In the genomic region with DNA sequence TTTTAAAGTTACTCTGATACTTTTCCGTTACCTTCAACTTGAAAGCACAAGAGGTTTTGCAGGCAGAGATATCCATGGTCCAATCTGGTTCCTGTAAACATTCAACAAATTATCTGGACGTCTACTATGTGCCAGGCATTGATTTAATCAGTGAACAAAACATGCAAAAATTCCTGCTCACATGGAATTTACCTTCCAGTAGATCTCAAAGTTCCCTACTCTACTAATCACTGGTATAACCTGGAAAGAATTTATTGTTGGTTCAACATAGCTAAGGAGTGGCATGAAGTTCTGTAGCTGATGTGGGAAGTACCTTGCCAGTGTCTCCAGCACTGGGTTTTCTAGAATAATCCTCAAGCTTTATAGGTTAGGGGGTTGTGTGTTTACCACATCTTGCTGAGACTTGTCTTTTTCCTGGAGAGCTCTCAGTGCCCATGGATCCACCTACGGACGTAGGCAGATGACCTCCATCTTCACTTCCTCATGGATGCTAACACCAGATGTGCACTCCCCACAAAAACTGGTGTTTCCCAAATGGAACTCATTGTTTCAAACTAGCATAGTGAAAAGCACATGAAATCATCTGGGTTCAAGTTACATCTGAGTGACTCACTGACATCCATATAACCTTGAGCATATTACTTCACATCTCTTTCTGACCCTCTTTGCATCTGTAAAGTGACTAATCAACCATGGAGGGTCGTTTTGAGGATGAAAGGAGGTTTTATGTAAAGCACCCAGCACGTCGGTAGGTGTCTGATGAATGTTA, we compare ENCODE assay signal across 12 cellular contexts. TPM values are rescaled to one million over a fixed set of nuclear protein-coding genes. Genes with fewer than 3 reads are reported as not detected.
DNase-seq lines count a peak whose midpoint lies in the region; ATAC-seq, FAIRE-seq and TF ChIP-seq lines count a peak whose summit lies in the region.
"Had no signal": no experiment of that assay in that cellular context is flagged by ENCODE, and none has a peak within 500 bp of the region (broad histone marks: within the 10 kb centered on the region; RNA-seq: fewer than 3 reads in every experiment).

No MANE protein-coding gene starts in this region.

- no TSS peak for BruUV-seq in K562 (replicated peaks; lab: Mats Ljungman, UMichigan)

- DNase-seq in ACHN (peak; percentile 15), HS-5 (ENCODE audit: low read depth) (peak; percentile 74), K562 (ENCODE audit: extremely low read depth in 1 of 4, low spot score in 3 of 4) (no peak), kidney tubule cell (ENCODE audit: low spot score) (peak; percentile 70), HuH-7 (ENCODE audit: low spot score) (no peak), ovary (no peak)
- DNase-seq: activated CD8-positive, alpha-beta memory T cell treated with anti-CD3 and anti-CD28 coated beads, Interleukin-2, amount 50 U/mL, for 4 hours; AML-193; NCI-H446; T-helper 2 cell had no signal

- TF ChIP-seq EP300 in K562 (IDR thresholded peaks at IDR 0.05; ENCODE audit: low read length) (no peak), ovary (IDR thresholded peaks at IDR 0.05) (no peak)

- POLR2A ChIA-PET in K562 (lab: Yijun Ruan, JAX): interaction anchor here (0.6 kb wide), 1 partner anchor 42 kb away, joined by 3 read pairs; no protein-coding TSS in a partner anchor

- H3K27ac ChIP-seq in K562 (ENCODE audit: extremely low read depth, low read depth, low read length) (no peak overlapping the region; the same call in 2 of the 3 replicates), ovary (no peak overlapping the region)

- intact Hi-C loops in K562 (cut with micrococcal nuclease) (no loop called here), ovary (cut with DNase I) (no loop called here)

- H3K27me3 ChIP-seq in K562 (ENCODE audit: control insufficient read depth in 2 of 2, insufficient read depth in 2 of 2, low read length in 2 of 2) (peaks cover 15 to 18% of the 10 kb centered on the region in 2 experiments), ovary (no peaks in the 10 kb centered on the region)

- no peak for TF ChIP-seq RAD21 in K562 (CRISPR knock-in tag; conservative IDR thresholded peaks at IDR 0.05 in 1 of 2, IDR thresholded peaks at IDR 0.05 in 1 of 2)

- H3K4me3 ChIP-seq in K562: no peak overlapping the region
- no peak overlapping the region for H3K4me3 ChIP-seq in ovary

- no peak for FAIRE-seq in K562 (lab: Jason Lieb, UNC)

- no peak for TF ChIP-seq CTCF in K562 (IDR thresholded peaks at IDR 0.05 in 2 of 3, conservative IDR thresholded peaks at IDR 0.05 in 1 of 3; ENCODE audit: insufficient read depth in 2 of 3, low read depth in 1 of 3, low read length in 3 of 3)
- TF ChIP-seq CTCF in ovary (IDR thresholded peaks at IDR 0.05): no peak

- H3K4me1 ChIP-seq in K562 (replicated peaks in 1 of 2; ENCODE audit: control insufficient read depth in 2 of 2, insufficient read depth in 2 of 2, low read length in 2 of 2) (no peaks in the 10 kb centered on the region), ovary (ENCODE audit: insufficient read depth) (no peaks in the 10 kb centered on the region)

- WGBS in K562 (ENCODE audit: insufficient coverage, low coverage, missing lambda C conversion rate): 4% methylated on average over 7 of the region's 7 CpGs
- WGBS in ovary, 3 donors: 52 to 58% (median 57%) methylated on average over 7 of the region's 7 CpGs

- TF ChIP-seq POLR2A in K562 (conservative IDR thresholded peaks at IDR 0.05): no peak
- no peak for TF ChIP-seq POLR2A in ovary (IDR thresholded peaks at IDR 0.05)

- no peak overlapping the region for H2AFZ ChIP-seq in K562 (ENCODE audit: low read depth, low read length)

- CTCF ChIA-PET in K562 (lab: Yijun Ruan, JAX; ENCODE audit: low intra/inter-chr PET ratio): no interaction called here

- H3K36me3 ChIP-seq in K562 (ENCODE audit: control insufficient read depth, insufficient read depth, low read length) (no peaks in the 10 kb centered on the region), ovary (no peaks in the 10 kb centered on the region)

- H3K9me3 ChIP-seq in K562 (replicated peaks; ENCODE audit: control insufficient read depth, insufficient read depth, low read depth, low read length) (no peaks in the 10 kb centered on the region), ovary (no peaks in the 10 kb centered on the region)

- ATAC-seq in K562 (no peak), HG02571 (IDR thresholded peaks at IDR 0.05; ENCODE audit: unreplicated experiment) (no peak), HG02970 (IDR thresholded peaks at IDR 0.05; ENCODE audit: low FRiP score, unreplicated experiment) (no peak)

- in situ Hi-C loops in ACHN (cut with HindIII; ENCODE audit: low pct_ligation_motif_present, low pct_unique_long_range_greater_than_20kb, low sequenced_read_pairs) (no loop called here), K562 (cut with MboI) (no loop called here)

- no peaks in the 10 kb centered on the region for H3K79me2 ChIP-seq in K562 (ENCODE audit: control insufficient read depth, insufficient read depth, low read length)

- H3K4me2 ChIP-seq in K562 (ENCODE audit: insufficient read depth, low read length): no peak overlapping the region

- no peak overlapping the region for H3K9ac ChIP-seq in K562 (ENCODE audit: insufficient read depth in 1 of 2, low read depth in 2 of 2, low read length in 2 of 2)

- no peaks in the 10 kb centered on the region for H3K9me1 ChIP-seq in K562 (ENCODE audit: control insufficient read depth, insufficient read depth, low read length)

- no peaks in the 10 kb centered on the region; the same call in 1 of the 2 replicates for H4K20me1 ChIP-seq in K562 (replicated peaks; ENCODE audit: control insufficient read depth, insufficient read depth, low read length)

TF ChIP-seq in K562, 482 proteins besides CTCF, POLR2A, EP300 and RAD21 (continues in another document):
- peak; percentile 33; the same call in 1 of the 2 replicates for TF ChIP-seq JUN (IDR thresholded peaks at IDR 0.05; ENCODE audit: borderline replicate concordance, low read depth, low read length)
- no peak for TF ChIP-seq JUN (CRISPR knock-in tag; IDR thresholded peaks at IDR 0.05; ENCODE audit: borderline replicate concordance)
- TF ChIP-seq, protein P1, sequence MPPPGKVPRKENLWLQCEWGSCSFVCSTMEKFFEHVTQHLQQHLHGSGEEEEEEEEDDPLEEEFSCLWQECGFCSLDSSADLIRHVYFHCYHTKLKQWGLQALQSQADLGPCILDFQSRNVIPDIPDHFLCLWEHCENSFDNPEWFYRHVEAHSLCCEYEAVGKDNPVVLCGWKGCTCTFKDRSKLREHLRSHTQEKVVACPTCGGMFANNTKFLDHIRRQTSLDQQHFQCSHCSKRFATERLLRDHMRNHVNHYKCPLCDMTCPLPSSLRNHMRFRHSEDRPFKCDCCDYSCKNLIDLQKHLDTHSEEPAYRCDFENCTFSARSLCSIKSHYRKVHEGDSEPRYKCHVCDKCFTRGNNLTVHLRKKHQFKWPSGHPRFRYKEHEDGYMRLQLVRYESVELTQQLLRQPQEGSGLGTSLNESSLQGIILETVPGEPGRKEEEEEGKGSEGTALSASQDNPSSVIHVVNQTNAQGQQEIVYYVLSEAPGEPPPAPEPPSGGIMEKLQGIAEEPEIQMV (tag; conservative IDR thresholded peaks at IDR 0.05; ENCODE audit: low read depth): no peak

RNA-seq across cellular contexts. Expression of gene OCLN, which starts 10.0 kb away (rescaled TPM):
- 0.58 and 2.8 TPM in 2 replicates for total RNA-seq in K562 (2011; cell fraction: chromatin; rRNA removed; ENCODE audit: low replicate concordance)
- 0.33 and 0.53 TPM in 2 replicates for total RNA-seq in K562 (2011; cell fraction: nucleolus; rRNA removed)
- 1.4 and 2.7 TPM in 2 replicates for total RNA-seq in K562 (2011; cell fraction: nucleoplasm; rRNA removed)
- 0.05 and 0.08 TPM in 2 replicates for total RNA-seq in K562 (2014; rRNA removed)
- 0.22 and 0.29 TPM in 2 replicates for total RNA-seq in K562 (2014; rRNA removed; fragmentation: Illumina TruSeq; extraction: Trizol)
- 0.23 and 0.29 TPM in 2 replicates for total RNA-seq in K562 (2015; rRNA removed; fragmentation: Illumina TruSeq; extraction: Trizol)
- 0.27 and 0.29 TPM in 2 replicates for total RNA-seq in K562 (2021)
- polyA plus RNA-seq in K562 (2011; rRNA removed): 0.09 and 0.15 TPM in 2 replicates
- 0.01 and 0.03 TPM in 2 replicates for polyA plus RNA-seq in K562 (2011; cell fraction: cytosol; rRNA removed)
- 0.11 and 0.20 TPM in 2 replicates for polyA plus RNA-seq in K562 (2011; cell fraction: nucleus; rRNA removed)
- polyA plus RNA-seq in K562 (2012): 0.09 and 0.11 TPM in 2 replicates
- polyA plus RNA-seq in K562 (2014; fragmentation: Illumina TruSeq; extraction: Trizol): 0.03 and 0.06 TPM in 2 replicates
- polyA plus RNA-seq in K562 (2014; fragmentation: Nextera tagmentation; extraction: Ambion mirVana): under 1 TPM; 0.06 to 0.08 TPM
- polyA plus RNA-seq in K562 (2014; rRNA removed): 0.19 and 0.22 TPM in 2 replicates
- polyA minus RNA-seq in K562 (2011; rRNA and poly(A)+ RNA removed): 0.39 and 0.42 TPM in 2 replicates
- polyA minus RNA-seq in K562 (2011; cell fraction: cytosol; rRNA and poly(A)+ RNA removed): 0.19 TPM in 1 of 2 replicates, not detected in the other
- 0.40 and 0.44 TPM in 2 replicates for polyA minus RNA-seq in K562 (2011; cell fraction: nucleus; rRNA and poly(A)+ RNA removed)
- 10 to 100 TPM in 1 of 7 donors, 1 to 10 TPM in 5, under 1 TPM in 1; 0.99 to 23.9 (median 3.9) TPM for total RNA-seq in ovary
- 1 to 10 TPM in 1 of 2 donors, under 1 TPM in 1; 0.70 to 2.9 TPM for polyA plus RNA-seq in ovary

RNA-seq across cellular contexts. Expression of gene GTF2H2C, which starts 57.4 kb away (rescaled TPM):
- total RNA-seq in K562 (2011; cell fraction: chromatin; rRNA removed; ENCODE audit: low replicate concordance): 49.2 and 146 TPM in 2 replicates
- total RNA-seq in K562 (2011; cell fraction: nucleolus; rRNA removed): 35.5 and 36.3 TPM in 2 replicates
- total RNA-seq in K562 (2011; cell fraction: nucleoplasm; rRNA removed): 69.7 and 140 TPM in 2 replicates
- total RNA-seq in K562 (2014; rRNA removed) (55.6 and 67.3 TPM in 2 replicates), K562 (2014; rRNA removed; fragmentation: Illumina TruSeq; extraction: Trizol) (107 and 117 TPM in 2 replicates), K562 (2015; rRNA removed; fragmentation: Illumina TruSeq; extraction: Trizol) (107 and 108 TPM in 2 replicates), K562 (2021) (54.9 and 59.6 TPM in 2 replicates), ovary (10 to 100 TPM; 13.7 to 40.1 (median 24.5) TPM)
- polyA plus RNA-seq in K562 (2011; rRNA removed) (56.7 and 81.6 TPM in 2 replicates), K562 (2014; fragmentation: Illumina TruSeq; extraction: Trizol) (74.5 and 87.7 TPM in 2 replicates), K562 (2014; fragmentation: Nextera tagmentation; extraction: Ambion mirVana) (100 to 1,000 TPM in 1 of 2 experiments, 10 to 100 TPM in 1; 91.7 to 106 TPM), K562 (2014; rRNA removed) (65.2 and 71.3 TPM in 2 replicates), ovary (10 to 100 TPM; 14.1 to 25.4 TPM)
- 23.3 and 29.0 TPM in 2 replicates for polyA plus RNA-seq in K562 (2011; cell fraction: cytosol; rRNA removed)
- 36.3 and 36.8 TPM in 2 replicates for polyA plus RNA-seq in K562 (2011; cell fraction: nucleus; rRNA removed)
- polyA plus RNA-seq in K562 (2012): 33.6 and 50.9 TPM in 2 replicates
- 64.3 and 65.9 TPM in 2 replicates for polyA minus RNA-seq in K562 (2011; rRNA and poly(A)+ RNA removed)
- polyA minus RNA-seq in K562 (2011; cell fraction: cytosol; rRNA and poly(A)+ RNA removed): 14.9 and 23.0 TPM in 2 replicates
- 36.6 and 60.4 TPM in 2 replicates for polyA minus RNA-seq in K562 (2011; cell fraction: nucleus; rRNA and poly(A)+ RNA removed)

Comparison
In these comparisons a context has a peak if more than half of its experiments do, and no peak if none do; other contexts are left out.
1. DNase-seq: peak in ACHN (single experiment), HS-5 (single experiment) and kidney tubule cell (single experiment); none in K562 (0 of 4), HuH-7 (single experiment) and ovary (0 of 5).